ENCODE assay signal across 18 cellular contexts in the genomic region with DNA sequence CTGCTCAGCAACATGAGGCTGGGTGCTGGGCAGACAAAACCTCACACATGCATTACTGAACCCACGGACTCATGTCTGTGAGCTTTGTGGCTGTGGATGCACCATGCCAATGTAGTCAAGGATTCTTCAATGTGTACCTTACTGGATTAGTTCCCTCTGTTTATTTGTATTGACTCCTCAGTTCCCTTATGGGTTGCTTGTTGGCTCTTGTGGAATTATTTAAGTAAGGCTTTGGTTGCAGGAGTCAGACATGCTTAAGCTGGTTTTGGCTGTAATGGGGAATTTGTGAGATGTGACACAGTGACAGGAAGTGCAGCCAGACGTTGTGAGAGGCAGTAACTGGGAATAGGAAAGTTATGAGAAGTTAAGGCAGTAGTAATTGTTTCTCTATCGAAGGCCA. TPM values are rescaled to one million over a fixed set of nuclear protein-coding genes. Genes with fewer than 3 reads are reported as not detected.
DNase-seq lines count a peak whose midpoint lies in the region; ATAC-seq and TF ChIP-seq lines count a peak whose summit lies in the region.
"Had no signal": no experiment of that assay in that cellular context is flagged by ENCODE, and none has a peak within 500 bp of the region (broad histone marks: within the 10 kb centered on the region; RNA-seq: fewer than 3 reads in every experiment).

No MANE protein-coding gene starts in this region.

- H3K27ac ChIP-seq in foreskin keratinocyte = peak overlapping the region; percentile 92
- H3K27ac ChIP-seq in vagina = peak overlapping the region; percentile 53
- no peak overlapping the region for H3K27ac ChIP-seq in H9 (ENCODE audit: insufficient read length, low read depth, low read length)
- no peak overlapping the region for H3K27ac ChIP-seq in MM.1S (ENCODE audit: low read length)
- H3K27ac ChIP-seq: 22Rv1 had no signal

- TF ChIP-seq CTCF in epithelial cell of esophagus (IDR thresholded peaks at IDR 0.05; ENCODE audit: insufficient read depth, low read depth, low read length, missing control alignments) = no peak
- no peak for TF ChIP-seq CTCF in foreskin keratinocyte (conservative IDR thresholded peaks at IDR 0.05)
- no peak for TF ChIP-seq CTCF in vagina (IDR thresholded peaks at IDR 0.05)
- no peak for TF ChIP-seq CTCF in H9 (conservative IDR thresholded peaks at IDR 0.05)
- no peak for TF ChIP-seq CTCF in MM.1S (IDR thresholded peaks at IDR 0.05; ENCODE audit: low read length)

- H3K4me3 ChIP-seq in epithelial cell of esophagus (ENCODE audit: low read length) (no peak overlapping the region), vagina (no peak overlapping the region), MM.1S (ENCODE audit: low read length) (no peak overlapping the region)

- no peak overlapping the region for H2BK120ac ChIP-seq in H9 (ENCODE audit: low read depth, low read length, poor library complexity, severe bottlenecking)

- no peak overlapping the region for H3K18ac ChIP-seq in H9 (ENCODE audit: insufficient read length, low read depth, low read length)

- intact Hi-C loops in vagina (cut with DNase I) = no loop called here

- H4K20me1 ChIP-seq in H9 (ENCODE audit: control insufficient read depth, insufficient read depth, insufficient read length) = no peaks in the 10 kb centered on the region
- H4K20me1 ChIP-seq in MM.1S (ENCODE audit: insufficient read depth, low read length) = no peaks in the 10 kb centered on the region

- H3K23ac ChIP-seq in H9 (ENCODE audit: insufficient read length, low read depth, low read length) = no peak overlapping the region

- H3K4me1 ChIP-seq in foreskin keratinocyte (peaks cover 36% of the 10 kb centered on the region), vagina (peaks cover 23% of the 10 kb centered on the region), H9 (ENCODE audit: insufficient read depth, low read length) (peaks cover 5% of the 10 kb centered on the region; the same call in 1 of the 2 replicates), MM.1S (ENCODE audit: low read length) (peaks cover 19% of the 10 kb centered on the region)
- H3K4me1 ChIP-seq: Caco-2 had no signal

- no peak overlapping the region for H3K27ac Mint-ChIP-seq in activated CD8-positive, alpha-beta memory T cell treated with anti-CD3 and anti-CD28 coated beads, Interleukin-2, amount 10 ng/mL, durations not matched to agents 7 days and 5 days
- H3K27ac Mint-ChIP-seq in H9 = no peak overlapping the region
- H3K27ac Mint-ChIP-seq: CD14-positive monocyte; CD8-positive, alpha-beta memory T cell had no signal

- H3K79me1 ChIP-seq in H9 (ENCODE audit: insufficient read depth, low read depth, low read length, poor library complexity, severe bottlenecking) = no peaks in the 10 kb centered on the region

- no peak for TF ChIP-seq POLR2A in vagina (IDR thresholded peaks at IDR 0.05)

- peak; percentile 23 for DNase-seq in activated CD8-positive, alpha-beta memory T cell treated with anti-CD3 and anti-CD28 coated beads, Interleukin-2, amount 10 ng/mL, durations not matched to agents 7 days and 5 days
- DNase-seq in activated CD8-positive, alpha-beta memory T cell treated with anti-CD3 and anti-CD28 coated beads, Interleukin-2, amount 50 U/mL, for 48 hours = no peak
- DNase-seq in epithelial cell of esophagus (ENCODE audit: low read depth) = peak; percentile 60
- DNase-seq in foreskin keratinocyte = no peak
- DNase-seq in vagina (ENCODE audit: extremely low spot score in 2 of 2) = no peak
- no peak for DNase-seq in NCI-H446 (lab: John Stamatoyannopoulos, UW)
- no peak for DNase-seq in H9
- no peak for DNase-seq in MM.1S
- DNase-seq: Caco-2; CD8-positive, alpha-beta memory T cell; DND-41; GF-D8 had no signal

- no peaks in the 10 kb centered on the region for H3K9me3 Mint-ChIP-seq in activated CD8-positive, alpha-beta memory T cell treated with anti-CD3 and anti-CD28 coated beads, Interleukin-2, amount 10 ng/mL, durations not matched to agents 7 days and 5 days (ENCODE audit: low read depth)
- H3K9me3 Mint-ChIP-seq in H9 = no peaks in the 10 kb centered on the region
- H3K9me3 Mint-ChIP-seq: CD14-positive monocyte; CD8-positive, alpha-beta memory T cell had no signal

- no peak overlapping the region for H3K4ac ChIP-seq in H9 (ENCODE audit: low read depth, low read length)

- H3K4me3 Mint-ChIP-seq in activated CD8-positive, alpha-beta memory T cell treated with anti-CD3 and anti-CD28 coated beads, Interleukin-2, amount 10 ng/mL, durations not matched to agents 7 days and 5 days = no peak overlapping the region
- H3K4me3 Mint-ChIP-seq in H9 = no peak overlapping the region
- H3K4me3 Mint-ChIP-seq: CD14-positive monocyte; CD8-positive, alpha-beta memory T cell had no signal

- H3K9me2 ChIP-seq in MM.1S (replicated peaks; ENCODE audit: insufficient read depth, low read length) = no peaks in the 10 kb centered on the region

- H3K36me3 ChIP-seq in vagina = no peaks in the 10 kb centered on the region
- no peaks in the 10 kb centered on the region for H3K36me3 ChIP-seq in MM.1S (replicated peaks; ENCODE audit: insufficient read depth, low read length)

- H4K5ac ChIP-seq in H9 (ENCODE audit: insufficient read length, low read depth, low read length) = no peak overlapping the region

- H3K9me3 ChIP-seq in vagina (no peaks in the 10 kb centered on the region), H9 (ENCODE audit: control insufficient read depth, low read depth, low read length) (no peaks in the 10 kb centered on the region), MM.1S (replicated peaks; ENCODE audit: insufficient read depth, low read length) (no peaks in the 10 kb centered on the region)
- H3K9me3 ChIP-seq: Caco-2 had no signal

- no peaks in the 10 kb centered on the region for H3K27me3 Mint-ChIP-seq in activated CD8-positive, alpha-beta memory T cell treated with anti-CD3 and anti-CD28 coated beads, Interleukin-2, amount 10 ng/mL, durations not matched to agents 7 days and 5 days
- H3K27me3 Mint-ChIP-seq in H9 (ENCODE audit: low read depth) = no peaks in the 10 kb centered on the region

- peaks cover 17% of the 10 kb centered on the region for H3K4me1 Mint-ChIP-seq in activated CD8-positive, alpha-beta memory T cell treated with anti-CD3 and anti-CD28 coated beads, Interleukin-2, amount 10 ng/mL, durations not matched to agents 7 days and 5 days
- H3K4me1 Mint-ChIP-seq in H9 = no peaks in the 10 kb centered on the region
- H3K4me1 Mint-ChIP-seq: CD14-positive monocyte had no signal

- no peaks in the 10 kb centered on the region for H3F3A ChIP-seq in MM.1S (ENCODE audit: insufficient read depth, low read length)

- H3K23me2 ChIP-seq in H9 (ENCODE audit: insufficient read length, low read depth, low read length, poor library complexity, severe bottlenecking) = no peaks in the 10 kb centered on the region

- CTCF ChIA-PET in activated CD8-positive, alpha-beta memory T cell treated with anti-CD3 and anti-CD28 coated beads, Interleukin-2, amount 10 ng/mL, durations not matched to agents 7 days and 5 days (lab: Charles Lee) = interaction anchor here (1.3 to 1.8 kb wide), 3 partner anchors 24 to 129 kb away, joined by 3 to 5 read pairs (median 4); no protein-coding TSS in a partner anchor

- no CpG with 5 or more reads among the region's 3 CpGs for WGBS in H9 (ENCODE audit: extremely low coverage, insufficient read length, low lambda C conversion rate)

- no peak overlapping the region for H2AFZ ChIP-seq in H9 (ENCODE audit: low read length)
- no peak overlapping the region for H2AFZ ChIP-seq in MM.1S (ENCODE audit: low read length)

- H3K36me3 Mint-ChIP-seq in activated CD8-positive, alpha-beta memory T cell treated with anti-CD3 and anti-CD28 coated beads, Interleukin-2, amount 10 ng/mL, durations not matched to agents 7 days and 5 days = peaks cover 6% of the 10 kb centered on the region
- no peaks in the 10 kb centered on the region for H3K36me3 Mint-ChIP-seq in H9 (ENCODE audit: insufficient read depth in 1 of 3, low read depth in 3 of 3)
- H3K36me3 Mint-ChIP-seq: CD14-positive monocyte; CD8-positive, alpha-beta memory T cell had no signal

- H3T11ph ChIP-seq in H9 (ENCODE audit: low read length) = no peak overlapping the region

- H3K56ac ChIP-seq in H9 (ENCODE audit: insufficient read length, low read depth, low read length) = no peak overlapping the region

- no peak overlapping the region for H3K4me2 ChIP-seq in H9 (ENCODE audit: insufficient read depth, insufficient read length, low read length)
- no peak overlapping the region for H3K4me2 ChIP-seq in MM.1S (ENCODE audit: low read depth, low read length)

- ATAC-seq in activated CD8-positive, alpha-beta memory T cell treated with anti-CD3 and anti-CD28 coated beads, Interleukin-2, amount 10 ng/mL, durations not matched to agents 7 days and 5 days = no peak
- ATAC-seq in foreskin keratinocyte = no peak
- ATAC-seq: HCT116 had no signal

- H3K27me3 ChIP-seq in foreskin keratinocyte = no peaks in the 10 kb centered on the region
- no peaks in the 10 kb centered on the region for H3K27me3 ChIP-seq in vagina
- H3K27me3 ChIP-seq in H9 (ENCODE audit: insufficient read depth, low read length) = no peaks in the 10 kb centered on the region
- no peaks in the 10 kb centered on the region for H3K27me3 ChIP-seq in MM.1S (replicated peaks; ENCODE audit: insufficient read depth, low read length)

- H2BK12ac ChIP-seq in H9 (ENCODE audit: insufficient read length, low read depth, low read length) = no peak overlapping the region

- no peak overlapping the region for H2BK15ac ChIP-seq in H9 (ENCODE audit: low read depth, low read length)

- H4K91ac ChIP-seq in H9 (ENCODE audit: insufficient read length, low read depth, low read length) = no peak overlapping the region

- H2BK5ac ChIP-seq in H9 (ENCODE audit: insufficient read length, low read length) = no peak overlapping the region

- no peak overlapping the region for H3K9ac ChIP-seq in H9 (ENCODE audit: extremely low read depth, insufficient read length, low read length)
- no peak overlapping the region for H3K9ac ChIP-seq in MM.1S (ENCODE audit: low read length)

- no peak overlapping the region for H2BK20ac ChIP-seq in H9 (ENCODE audit: low read depth, low read length, poor library complexity, severe bottlenecking)

- no peak overlapping the region for H2AK5ac ChIP-seq in H9 (ENCODE audit: insufficient read length, low read length)

- H4K8ac ChIP-seq in H9 (replicated peaks; ENCODE audit: insufficient read length, low read depth, low read length) = no peak overlapping the region

- no peak overlapping the region for H3K14ac ChIP-seq in H9 (ENCODE audit: insufficient read depth, low read length)

- H3K79me2 ChIP-seq in H9 (ENCODE audit: insufficient read depth, low read length) (no peaks in the 10 kb centered on the region), MM.1S (ENCODE audit: low read length) (no peaks in the 10 kb centered on the region)

RNA-seq across cellular contexts. Expression of a gene that starts 13.6 kb away (rescaled TPM):
- 1 to 10 TPM; 1.8 TPM for total RNA-seq in activated CD8-positive, alpha-beta memory T cell treated with anti-CD3 and anti-CD28 coated beads, Interleukin-2, amount 10 ng/mL, durations not matched to agents 7 days and 5 days
- total RNA-seq in foreskin keratinocyte (20.8 and 28.9 TPM in 2 replicates), vagina (253 TPM), H9 (2021) (not detected in 2 replicates)
- 20.4 and 29.6 TPM in 2 replicates for polyA plus RNA-seq in foreskin keratinocyte
- total RNA-seq: A673, Caco-2 had no signal
- polyA plus RNA-seq: BJ; CD8-positive, alpha-beta memory T cell had no signal

RNA-seq across cellular contexts. Expression of a gene that starts 46.0 kb away (rescaled TPM):
- not detected for total RNA-seq in activated CD8-positive, alpha-beta memory T cell treated with anti-CD3 and anti-CD28 coated beads, Interleukin-2, amount 10 ng/mL, durations not matched to agents 7 days and 5 days
- total RNA-seq in foreskin keratinocyte (not detected in 2 replicates), vagina (not detected), H9 (2021) (not detected in 2 replicates)
- 0.12 TPM in 1 of 2 replicates, not detected in the other for polyA plus RNA-seq in foreskin keratinocyte
- total RNA-seq: A673; Caco-2; CD8-positive, alpha-beta memory T cell; H4 had no signal
- polyA plus RNA-seq: BJ; CD14-positive monocyte; CD8-positive, alpha-beta memory T cell had no signal

RNA-seq across cellular contexts. Expression of a gene that starts 54.8 kb away (rescaled TPM):
- not detected for total RNA-seq in activated CD8-positive, alpha-beta memory T cell treated with anti-CD3 and anti-CD28 coated beads, Interleukin-2, amount 10 ng/mL, durations not matched to agents 7 days and 5 days
- total RNA-seq in foreskin keratinocyte (0.67 and 0.88 TPM in 2 replicates), vagina (0.25 TPM), H9 (2021) (not detected in 2 replicates)
- 0.50 and 0.60 TPM in 2 replicates for polyA plus RNA-seq in foreskin keratinocyte
- total RNA-seq: A673; Caco-2; CD8-positive, alpha-beta memory T cell; H4 had no signal
- polyA plus RNA-seq: BJ; CD14-positive monocyte; CD8-positive, alpha-beta memory T cell had no signal

RNA-seq across cellular contexts. Expression of a gene that starts 60.0 kb away (rescaled TPM):
- 100 to 1,000 TPM; 314 to 388 TPM for total RNA-seq in activated CD8-positive, alpha-beta memory T cell treated with anti-CD3 and anti-CD28 coated beads, Interleukin-2, amount 10 ng/mL, durations not matched to agents 7 days and 5 days
- total RNA-seq in foreskin keratinocyte (34.4 and 38.2 TPM in 2 replicates), vagina (39.0 TPM), H9 (2021) (1.0 and 1.5 TPM in 2 replicates)
- polyA plus RNA-seq in foreskin keratinocyte = 22.8 and 24.8 TPM in 2 replicates

Comparison
In these comparisons a context has a peak if more than half of its experiments do, and no peak if none do; other contexts are left out.
1. DNase-seq: peak in activated CD8-positive, alpha-beta memory T cell treated with anti-CD3 and anti-CD28 coated beads, Interleukin-2, amount 10 ng/mL, durations not matched to agents 7 days and 5 days (single experiment) and epithelial cell of esophagus (single experiment); none in activated CD8-positive, alpha-beta memory T cell treated with anti-CD3 and anti-CD28 coated beads, Interleukin-2, amount 50 U/mL, for 48 hours (single experiment), foreskin keratinocyte (0 of 2), vagina (0 of 2), NCI-H446 (0 of 2), H9 (single experiment) and MM.1S (single experiment).
2. H3K27ac ChIP-seq: peak in foreskin keratinocyte (single experiment) and vagina (single experiment); none in H9 (single experiment) and MM.1S (single experiment).